ENCODE assay signal across 9 cellular contexts in genomic region chr2:45494275-45494977, GRCh38.
DNase-seq lines count a peak whose midpoint lies in the region; ATAC-seq and TF ChIP-seq lines count a peak whose summit lies in the region.
"Had no signal": no experiment of that assay in that cellular context is flagged by ENCODE, and none has a peak within 500 bp of the region (broad histone marks: within the 10 kb centered on the region; RNA-seq: fewer than 3 reads in every experiment).

No MANE protein-coding gene starts in this region.

- intact Hi-C loops in Caco-2 (cut with micrococcal nuclease; ENCODE audit: unreplicated experiment): loop anchor here (1.0 to 5.0 kb wide), 2 partner anchors 257 to 513 kb away; no protein-coding TSS in a partner anchor
- intact Hi-C loops in body of pancreas (cut with DNase I): no loop called here
- intact Hi-C loops in upper lobe of right lung (cut with DNase I): loop anchor here (10.0 kb wide), 1 partner anchor 520 kb away; no protein-coding TSS in a partner anchor

- H3K4me3 ChIP-seq in Caco-2 (ENCODE audit: low read depth, low read length) (no peak overlapping the region), HEK293 (ENCODE audit: low read depth, low read length) (no peak overlapping the region), body of pancreas (no peak overlapping the region), upper lobe of right lung (no peak overlapping the region), MG63 (no peak overlapping the region)

- no peaks in the 10 kb centered on the region for H3K27me3 ChIP-seq in Caco-2 (replicated peaks; ENCODE audit: control insufficient read depth, insufficient read depth, low read length)
- no peaks in the 10 kb centered on the region for H3K27me3 ChIP-seq in body of pancreas
- H3K27me3 ChIP-seq in upper lobe of right lung: no peaks in the 10 kb centered on the region
- no peaks in the 10 kb centered on the region for H3K27me3 ChIP-seq in MG63

- no peaks in the 10 kb centered on the region for H3K27me3 Mint-ChIP-seq in Caco-2 (ENCODE audit: insufficient read depth, unreplicated experiment)
- no peaks in the 10 kb centered on the region for H3K27me3 Mint-ChIP-seq in stimulated activated memory B cell treated with anti-CD40 and anti-IgM and Interleukin-4, amounts not matched to agents 10 μg/mL and 1 μg/mL and 100 μg/mL, for 72 hours
- H3K27me3 Mint-ChIP-seq: T-cell had no signal

- H3K27ac ChIP-seq in HEK293 (ENCODE audit: extremely low read depth, low read depth, low read length) (no peak overlapping the region), body of pancreas (no peak overlapping the region), upper lobe of right lung (no peak overlapping the region)

- WGBS in body of pancreas, 2 donors: 3 to 4% methylated on average over 2 of the region's 2 CpGs

- no peaks in the 10 kb centered on the region for H3K9me3 Mint-ChIP-seq in Caco-2 (ENCODE audit: unreplicated experiment)
- no peaks in the 10 kb centered on the region for H3K9me3 Mint-ChIP-seq in stimulated activated memory B cell treated with anti-CD40 and anti-IgM and Interleukin-4, amounts not matched to agents 10 μg/mL and 1 μg/mL and 100 μg/mL, for 72 hours
- H3K9me3 Mint-ChIP-seq: T-cell had no signal

- BruUV-seq in Caco-2 (replicated peaks; lab: Mats Ljungman, UMichigan): no TSS peak

- CTCF ChIA-PET in Caco-2 (lab: Charles Lee) (interaction anchor here (0.8 to 1.2 kb wide), 4 partner anchors 91 to 537 kb away, joined by 3 to 10 read pairs (median 3); no protein-coding TSS in a partner anchor), HEK293 (lab: Yijun Ruan, JAX) (interaction anchor here (0.5 to 4.6 kb wide), 55 partner anchors 10 to 1907 kb away, joined by 3 to 106 read pairs (median 5); no protein-coding TSS in a partner anchor)

- H3K27ac Mint-ChIP-seq in Caco-2 (ENCODE audit: unreplicated experiment): no peak overlapping the region
- H3K27ac Mint-ChIP-seq in stimulated activated memory B cell treated with anti-CD40 and anti-IgM and Interleukin-4, amounts not matched to agents 10 μg/mL and 1 μg/mL and 100 μg/mL, for 72 hours: no peak overlapping the region

- TF ChIP-seq CTCF in Caco-2 (IDR thresholded peaks at IDR 0.05; ENCODE audit: insufficient read depth in 1 of 2, low read depth in 1 of 2, low read length in 1 of 2, severe bottlenecking in 1 of 2, unreplicated experiment in 1 of 2) (peak; percentile 72 to 81), HEK293 (tag by site-specific recombination; IDR thresholded peaks at IDR 0.05) (0 out of 2 replicates have a peak, but pooled peaks have one; percentile 55), body of pancreas (IDR thresholded peaks at IDR 0.05) (peak; percentile 65 to 89 (median 85)), upper lobe of right lung (IDR thresholded peaks at IDR 0.05) (peak; percentile 82)

- H3K4me1 ChIP-seq in Caco-2 (no peaks in the 10 kb centered on the region), HEK293 (ENCODE audit: control insufficient read depth, insufficient read depth, low read length) (0 out of 2 replicates have a peak, but pooled peaks cover 5% of the 10 kb centered on the region), body of pancreas (peaks cover 7% of the 10 kb centered on the region), upper lobe of right lung (no peaks in the 10 kb centered on the region)

- no peak for TF ChIP-seq POLR2A in body of pancreas (IDR thresholded peaks at IDR 0.05)

- POLR2A ChIA-PET in Caco-2 (lab: Charles Lee): no interaction called here
- POLR2A ChIA-PET in HEK293 (lab: Yijun Ruan, JAX): no interaction called here

- H3K36me3 Mint-ChIP-seq in Caco-2 (ENCODE audit: insufficient read depth, unreplicated experiment): no peaks in the 10 kb centered on the region
- peaks cover 4% of the 10 kb centered on the region for H3K36me3 Mint-ChIP-seq in stimulated activated memory B cell treated with anti-CD40 and anti-IgM and Interleukin-4, amounts not matched to agents 10 μg/mL and 1 μg/mL and 100 μg/mL, for 72 hours

- H3K4me1 Mint-ChIP-seq in Caco-2 (ENCODE audit: low read depth, unreplicated experiment): no peaks in the 10 kb centered on the region
- H3K4me1 Mint-ChIP-seq in stimulated activated memory B cell treated with anti-CD40 and anti-IgM and Interleukin-4, amounts not matched to agents 10 μg/mL and 1 μg/mL and 100 μg/mL, for 72 hours: peaks cover 15% of the 10 kb centered on the region

- ATAC-seq in body of pancreas: peak; percentile 64
- ATAC-seq in upper lobe of right lung: peak; percentile 72
- no peak for ATAC-seq in stimulated activated memory B cell treated with anti-CD40 and anti-IgM and Interleukin-4, amounts not matched to agents 10 μg/mL and 1 μg/mL and 100 μg/mL, for 72 hours
- ATAC-seq: T-cell had no signal

- H3K4me3 Mint-ChIP-seq in Caco-2 (ENCODE audit: unreplicated experiment): no peak overlapping the region
- H3K4me3 Mint-ChIP-seq in stimulated activated memory B cell treated with anti-CD40 and anti-IgM and Interleukin-4, amounts not matched to agents 10 μg/mL and 1 μg/mL and 100 μg/mL, for 72 hours: no peak overlapping the region
- H3K4me3 Mint-ChIP-seq: T-cell had no signal

- H3K36me3 ChIP-seq in Caco-2 (ENCODE audit: control insufficient read depth, insufficient read depth, low read length) (no peaks in the 10 kb centered on the region), HEK293 (ENCODE audit: control insufficient read depth in 2 of 2, insufficient read depth in 1 of 2, low read length in 2 of 2) (no peaks in the 10 kb centered on the region; a peak in 1 of 3 replicates), body of pancreas (replicated peaks in 1 of 2; ENCODE audit: insufficient read depth in 1 of 2, low read depth in 2 of 2) (no peaks in the 10 kb centered on the region), upper lobe of right lung (no peaks in the 10 kb centered on the region), MG63 (no peaks in the 10 kb centered on the region)

- DNase-seq in Caco-2: peak in 1 of 2 experiments; percentile 57
- peak; percentile 42 for DNase-seq in NCI-H446 treated with DMSO at 0.1 percent for 48 hours (lab: John Stamatoyannopoulos, UW)
- peak in 2 of 4 donors; percentile 15 to 38 for DNase-seq in body of pancreas
- peak; percentile 64 for DNase-seq in kidney tubule cell (ENCODE audit: low spot score)
- no peak for DNase-seq in upper lobe of right lung
- DNase-seq in MG63: no peak

- H3K9me3 ChIP-seq in Caco-2 (no peaks in the 10 kb centered on the region), HEK293 (ENCODE audit: control insufficient read depth, insufficient read depth, low read depth, low read length) (no peaks in the 10 kb centered on the region), body of pancreas (no peaks in the 10 kb centered on the region), upper lobe of right lung (no peaks in the 10 kb centered on the region), MG63 (no peaks in the 10 kb centered on the region)

TF ChIP-seq in HEK293, 187 proteins besides CTCF, POLR2A, EP300 and RAD21 (continues in another document):
- 0 out of 2 replicates have a peak, but pooled peaks have one; percentile 40 for TF ChIP-seq ZNF362 (tag by site-specific recombination; IDR thresholded peaks at IDR 0.05)
- peak; percentile 77 for TF ChIP-seq ZNF654 (tag by site-specific recombination; IDR thresholded peaks at IDR 0.05; ENCODE audit: low read depth)
- no peak for TF ChIP-seq ELK4 (IDR thresholded peaks at IDR 0.05; ENCODE audit: borderline replicate concordance, low read depth, low read length)
- 0 out of 2 replicates have a peak, but pooled peaks have one; percentile 8 for TF ChIP-seq ZNF629 (tag by site-specific recombination; IDR thresholded peaks at IDR 0.05)
- TF ChIP-seq ZNF585B (tag by site-specific recombination; IDR thresholded peaks at IDR 0.05): no peak
- no peak for TF ChIP-seq ZFP3 (tag by site-specific recombination; IDR thresholded peaks at IDR 0.05; ENCODE audit: low read depth)
- no peak for TF ChIP-seq ZNF112 (tag by site-specific recombination; IDR thresholded peaks at IDR 0.05)
- TF ChIP-seq KLF9 (tag by site-specific recombination; IDR thresholded peaks at IDR 0.05; ENCODE audit: low read depth): no peak

Comparison
In these comparisons a context has a peak if more than half of its experiments do, and no peak if none do; other contexts are left out.
1. DNase-seq: peak in NCI-H446 treated with DMSO at 0.1 percent for 48 hours (single experiment) and kidney tubule cell (single experiment); none in upper lobe of right lung (single experiment) and MG63 (single experiment).
2. Peak in every context shown above with its lines, with median percentiles within 50 percentile points of each other: CTCF ChIP-seq.